ENCODE assay signal across 8 cellular contexts in genomic region chr3:38497026-38497425, GRCh38. TPM values are rescaled to one million over a fixed set of nuclear protein-coding genes. Genes with fewer than 3 reads are reported as not detected.
A peak's percentile ranks its signal among the peaks of the same experiment; 100 is the strongest.
DNase-seq lines count a peak whose midpoint lies in the region; TF ChIP-seq lines count a peak whose summit lies in the region.

No MANE protein-coding gene starts in this region.

- H3K9me2 ChIP-seq in OCI-LY7 (ENCODE audit: insufficient read depth, low read length) = no peaks in the 10 kb centered on the region

- H3K4me3 ChIP-seq in GM12865 (ENCODE audit: low read depth, low read length) = peak overlapping the region; percentile 78
- peak overlapping the region; percentile 77 for H3K4me3 ChIP-seq in OCI-LY7 (ENCODE audit: low read depth, low read length, poor library complexity, severe bottlenecking)
- H3K4me3 ChIP-seq in esophagus muscularis mucosa = peak overlapping the region; percentile 73 to 85 (median 80)
- peak overlapping the region; percentile 82 for H3K4me3 ChIP-seq in retinal pigment epithelial cell (ENCODE audit: low read length)

- no peaks in the 10 kb centered on the region for H3K27me3 ChIP-seq in esophagus muscularis mucosa

- TF ChIP-seq EP300 in esophagus muscularis mucosa (IDR thresholded peaks at IDR 0.05) = no peak

- peaks cover 41% of the 10 kb centered on the region for H3K36me3 ChIP-seq in OCI-LY7 (ENCODE audit: insufficient read depth, low read length)
- peaks cover 0 to 17% (median 11%) of the 10 kb centered on the region in 4 donors for H3K36me3 ChIP-seq in esophagus muscularis mucosa

- DNase-seq in GM12865 (ENCODE audit: low read depth) (peak; percentile 7), OCI-LY7 (ENCODE audit: low spot score) (peak; percentile 12), esophagus muscularis mucosa (ENCODE audit: extremely low spot score) (no peak), retinal pigment epithelial cell (ENCODE audit: low read depth) (no peak), ureter (ENCODE audit: low spot score) (no peak), pons (ENCODE audit: low spot score) (no peak), NCI-H187 treated with DMSO at 0.1 percent for 48 hours (lab: John Stamatoyannopoulos, UW) (no peak)
- no peak for DNase-seq in stimulated activated CD4-positive, alpha-beta T cell treated with anti-CD3 and anti-CD28 coated beads, Interleukin-2, amount 100 ng/mL, for 24 hours

- TF ChIP-seq CTCF in GM12865 (IDR thresholded peaks at IDR 0.05; ENCODE audit: insufficient read depth, low read depth, low read length, missing control alignments) (no peak), OCI-LY7 (conservative IDR thresholded peaks at IDR 0.05; ENCODE audit: low read length) (no peak), esophagus muscularis mucosa (IDR thresholded peaks at IDR 0.05) (no peak), retinal pigment epithelial cell (conservative IDR thresholded peaks at IDR 0.05; ENCODE audit: low read depth, low read length) (no peak)

- H3K4me1 ChIP-seq in OCI-LY7 (ENCODE audit: insufficient read depth, low read length, poor library complexity, severe bottlenecking) (peaks cover 13% of the 10 kb centered on the region), esophagus muscularis mucosa (peaks cover 19 to 54% (median 38%) of the 10 kb centered on the region in 4 donors)

- BruUV-seq in OCI-LY7 (replicated peaks; lab: Mats Ljungman, UMichigan) = no TSS peak

- H4K20me1 ChIP-seq in OCI-LY7 (ENCODE audit: insufficient read depth, low read length) = no peaks in the 10 kb centered on the region

- POLR2A ChIA-PET in OCI-LY7 (lab: Charles Lee) = interaction anchor here (0.6 to 1.6 kb wide), 17 partner anchors 9 to 1733 kb away, joined by 3 to 9 read pairs (median 4); no protein-coding TSS in a partner anchor

- CTCF ChIA-PET in OCI-LY7 (lab: Charles Lee; ENCODE audit: unreplicated experiment) = interaction anchor here (1.0 to 1.1 kb wide), 3 partner anchors 14 to 655 kb away, joined by 3 to 4 read pairs (median 4); no protein-coding TSS in a partner anchor

- peak overlapping the region; percentile 59 for H3K27ac ChIP-seq in OCI-LY7 (ENCODE audit: low read depth, low read length, poor library complexity, severe bottlenecking)
- peak overlapping the region in 2 of 4 donors; percentile 79 to 81 for H3K27ac ChIP-seq in esophagus muscularis mucosa (replicated peaks in 1 of 4)

- peak overlapping the region; percentile 88 for H2AFZ ChIP-seq in OCI-LY7 (ENCODE audit: low read length)

- TF ChIP-seq POLR2A in esophagus muscularis mucosa (IDR thresholded peaks at IDR 0.05; ENCODE audit: low read depth) = no peak

- H3K4me2 ChIP-seq in OCI-LY7 (ENCODE audit: low read length) = peak overlapping the region; percentile 88

- H3K9me3 ChIP-seq in OCI-LY7 (ENCODE audit: low read length) (no peaks in the 10 kb centered on the region), esophagus muscularis mucosa (no peaks in the 10 kb centered on the region)

- 30% methylated on average over 4 of the region's 4 CpGs for WGBS in esophagus muscularis mucosa

- peaks cover 16% of the 10 kb centered on the region; the same call in 1 of the 2 replicates for H3K79me2 ChIP-seq in OCI-LY7 (ENCODE audit: insufficient read depth, low read depth, low read length)

- intact Hi-C loops in OCI-LY7 (cut with micrococcal nuclease; ENCODE audit: unreplicated experiment) = no loop called here
- intact Hi-C loops in esophagus muscularis mucosa (cut with DNase I) = loop anchor here (2.0 kb wide), 1 partner anchor 26 kb away; no protein-coding TSS in a partner anchor

RNA-seq across cellular contexts. Expression of gene EXOG, which starts 0.9 kb away (rescaled TPM):
- total RNA-seq in OCI-LY7 (2014; rRNA removed; shearing (Covaris generic)) = 15.8 and 30.7 TPM in 2 replicates
- total RNA-seq in OCI-LY7 (2022) = 41.2 and 42.3 TPM in 2 replicates
- 10 to 100 TPM; 14.9 to 37.8 (median 30.8) TPM for total RNA-seq in esophagus muscularis mucosa
- total RNA-seq in ureter = 26.1 TPM

RNA-seq across cellular contexts. Expression of gene ACVR2B, which starts 43.3 kb away (rescaled TPM):
- total RNA-seq in OCI-LY7 (2014; rRNA removed; shearing (Covaris generic)) = 7.8 and 11.3 TPM in 2 replicates
- 7.2 and 7.9 TPM in 2 replicates for total RNA-seq in OCI-LY7 (2022)
- 1 to 10 TPM; 3.8 to 9.8 (median 5.9) TPM for total RNA-seq in esophagus muscularis mucosa
- total RNA-seq in ureter = 11.8 TPM

Comparison
In these comparisons a context has a peak if more than half of its experiments do, and no peak if none do; other contexts are left out.
1. DNase-seq: peak in GM12865 (single experiment) and OCI-LY7 (single experiment); none in esophagus muscularis mucosa (single experiment), retinal pigment epithelial cell (single experiment), ureter (single experiment), pons (single experiment), stimulated activated CD4-positive, alpha-beta T cell treated with anti-CD3 and anti-CD28 coated beads, Interleukin-2, amount 100 ng/mL, for 24 hours (0 of 2) and NCI-H187 treated with DMSO at 0.1 percent for 48 hours (single experiment).
2. Peak in every context shown above with its lines, with median percentiles within 50 percentile points of each other: H3K4me3 ChIP-seq.